ENCODE assay signal across 8 cellular contexts in genomic region chr20:49713779-49714712, GRCh38. TPM values are rescaled to one million over a fixed set of nuclear protein-coding genes. Genes with fewer than 3 reads are reported as not detected.
DNase-seq lines count a peak whose midpoint lies in the region; ATAC-seq and TF ChIP-seq lines count a peak whose summit lies in the region.

A gene with protein sequence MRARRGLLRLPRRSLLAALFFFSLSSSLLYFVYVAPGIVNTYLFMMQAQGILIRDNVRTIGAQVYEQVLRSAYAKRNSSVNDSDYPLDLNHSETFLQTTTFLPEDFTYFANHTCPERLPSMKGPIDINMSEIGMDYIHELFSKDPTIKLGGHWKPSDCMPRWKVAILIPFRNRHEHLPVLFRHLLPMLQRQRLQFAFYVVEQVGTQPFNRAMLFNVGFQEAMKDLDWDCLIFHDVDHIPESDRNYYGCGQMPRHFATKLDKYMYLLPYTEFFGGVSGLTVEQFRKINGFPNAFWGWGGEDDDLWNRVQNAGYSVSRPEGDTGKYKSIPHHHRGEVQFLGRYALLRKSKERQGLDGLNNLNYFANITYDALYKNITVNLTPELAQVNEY (minus strand): TSS chr20:49713878. CDS start chr20:49713690, 188 bp downstream.

- H3K36me3 ChIP-seq in HUES6 (ENCODE audit: control insufficient read depth, insufficient read depth, low read length) (no peaks in the 10 kb centered on the region), Panc1 (ENCODE audit: control insufficient read depth, insufficient read depth, low read length) (peaks cover 7% of the 10 kb centered on the region; the same call in 1 of the 2 replicates), esophagus squamous epithelium (no peaks in the 10 kb centered on the region), muscle layer of colon (ENCODE audit: insufficient read depth, low read length) (no peaks in the 10 kb centered on the region)

- ATAC-seq in GM19467 (IDR thresholded peaks at IDR 0.05; ENCODE audit: unreplicated experiment) = peak; percentile 76
- ATAC-seq in Panc1 = peak; percentile 92
- peak; percentile 86 for ATAC-seq in stimulated activated effector memory CD8-positive, alpha-beta T cell treated with anti-CD3 and anti-CD28 coated beads, Interleukin-12 subunit alpha, Interleukin-12 subunit beta, amount 100 ng/mL, for 72 hours

- 14 to 20% methylated on average over 8 to 14 of the region's 66 CpGs for WGBS in esophagus squamous epithelium, 2 donors

- H3K4me1 Mint-ChIP-seq in stimulated activated effector memory CD8-positive, alpha-beta T cell treated with anti-CD3 and anti-CD28 coated beads, Interleukin-12 subunit alpha, Interleukin-12 subunit beta, amount 100 ng/mL, for 72 hours = peaks cover 54% of the 10 kb centered on the region

- POLR2A ChIA-PET in Panc1 (lab: Charles Lee) = no interaction called here

- intact Hi-C loops in Panc1 (cut with micrococcal nuclease; ENCODE audit: unreplicated experiment) = no loop called here
- intact Hi-C loops in esophagus squamous epithelium (cut with DNase I) = no loop called here

- H3K9me3 Mint-ChIP-seq in stimulated activated effector memory CD8-positive, alpha-beta T cell treated with anti-CD3 and anti-CD28 coated beads, Interleukin-12 subunit alpha, Interleukin-12 subunit beta, amount 100 ng/mL, for 72 hours = no peaks in the 10 kb centered on the region

- H3K4me1 ChIP-seq in HUES6 (ENCODE audit: control insufficient read depth, insufficient read depth, low read length) = peaks cover 14% of the 10 kb centered on the region
- peaks cover 26% of the 10 kb centered on the region for H3K4me1 ChIP-seq in Panc1 (ENCODE audit: control insufficient read depth, insufficient read depth, low read length)
- H3K4me1 ChIP-seq in esophagus squamous epithelium = peaks cover 7 to 62% (median 17%) of the 10 kb centered on the region in 3 donors
- H3K4me1 ChIP-seq in muscle layer of colon (ENCODE audit: insufficient read depth, low read length) = peaks cover 37% of the 10 kb centered on the region

- peak; percentile 91 for DNase-seq in COLO668 (lab: John Stamatoyannopoulos, UW; ENCODE audit: unreplicated experiment)
- peak; percentile 33 for DNase-seq in Panc1 (ENCODE audit: low read depth, low spot score)
- peak; percentile 41 for DNase-seq in activated T-helper 1 cell treated with Interleukin-2 at 50 U/mL for 16 hours (ENCODE audit: low read depth)
- no peak for DNase-seq in esophagus squamous epithelium (lab: John Stamatoyannopoulos, UW)
- DNase-seq in stimulated activated effector memory CD8-positive, alpha-beta T cell treated with anti-CD3 and anti-CD28 coated beads, Interleukin-12 subunit alpha, Interleukin-12 subunit beta, amount 100 ng/mL, for 72 hours (ENCODE audit: low spot score in 2 of 2) = peak; percentile 67 to 87

- H3K27me3 ChIP-seq in HUES6 (ENCODE audit: control insufficient read depth, insufficient read depth, low read length) = no peaks in the 10 kb centered on the region
- H3K27me3 ChIP-seq in Panc1 (ENCODE audit: control insufficient read depth, insufficient read depth, low read length) = no peaks in the 10 kb centered on the region
- H3K27me3 ChIP-seq in esophagus squamous epithelium = no peaks in the 10 kb centered on the region
- no peaks in the 10 kb centered on the region for H3K27me3 ChIP-seq in muscle layer of colon (ENCODE audit: control insufficient read depth in 1 of 2, insufficient read depth in 2 of 2, low read length in 2 of 2)

- no peaks in the 10 kb centered on the region for H3K9me3 ChIP-seq in HUES6 (ENCODE audit: control insufficient read depth, insufficient read depth, low read depth, low read length)
- no peaks in the 10 kb centered on the region for H3K9me3 ChIP-seq in Panc1 (ENCODE audit: control insufficient read depth, insufficient read depth, low read depth, low read length)
- no peaks in the 10 kb centered on the region for H3K9me3 ChIP-seq in esophagus squamous epithelium
- no peaks in the 10 kb centered on the region for H3K9me3 ChIP-seq in muscle layer of colon (ENCODE audit: low read length)

- BruUV-seq in Panc1 (replicated peaks; lab: Mats Ljungman, UMichigan) = no TSS peak

- TF ChIP-seq CTCF in Panc1 (IDR thresholded peaks at IDR 0.05) (no peak), esophagus squamous epithelium (IDR thresholded peaks at IDR 0.05) (no peak)

- peak within 1 kb of the TSS; percentile 90 for H3K9ac ChIP-seq in HUES6 (ENCODE audit: low read length)
- H3K9ac ChIP-seq in muscle layer of colon (ENCODE audit: low read length) = peak within 1 kb of the TSS; percentile 64

- TF ChIP-seq POLR2A in esophagus squamous epithelium (IDR thresholded peaks at IDR 0.05) = no peak

- peak within 1 kb of the TSS; percentile 82 for H3K4me3 ChIP-seq in HUES6 (ENCODE audit: low read depth, low read length)
- H3K4me3 ChIP-seq in Panc1 (ENCODE audit: low read depth in 2 of 2, low read length in 2 of 2) = peak within 1 kb of the TSS; percentile 75 to 79
- peak within 1 kb of the TSS; percentile 66 to 97 (median 96) for H3K4me3 ChIP-seq in esophagus squamous epithelium
- H3K4me3 ChIP-seq in muscle layer of colon (ENCODE audit: low read depth in 1 of 2, low read length in 2 of 2) = peak within 1 kb of the TSS; percentile 84 to 86

- CTCF ChIA-PET in Panc1 (lab: Charles Lee) = no interaction called here

- peaks cover 29% of the 10 kb centered on the region for H3K36me3 Mint-ChIP-seq in stimulated activated effector memory CD8-positive, alpha-beta T cell treated with anti-CD3 and anti-CD28 coated beads, Interleukin-12 subunit alpha, Interleukin-12 subunit beta, amount 100 ng/mL, for 72 hours

- peak within 1 kb of the TSS; percentile 89 for H3K4me3 Mint-ChIP-seq in stimulated activated effector memory CD8-positive, alpha-beta T cell treated with anti-CD3 and anti-CD28 coated beads, Interleukin-12 subunit alpha, Interleukin-12 subunit beta, amount 100 ng/mL, for 72 hours

- in situ Hi-C loops in Panc1 (cut with HindIII; ENCODE audit: low pct_unique_long_range_greater_than_20kb, low sequenced_read_pairs) = no loop called here

- H3K27ac ChIP-seq in HUES6 (ENCODE audit: low read depth, low read length) (peak within 1 kb of the TSS; percentile 59; the same call in 1 of the 2 replicates), Panc1 (ENCODE audit: low read length) (peak within 1 kb of the TSS; percentile 82), esophagus squamous epithelium (peak within 1 kb of the TSS; percentile 93 to 96 (median 96)), muscle layer of colon (ENCODE audit: low read depth, low read length) (peak within 1 kb of the TSS; percentile 80)

- H3K27ac Mint-ChIP-seq in stimulated activated effector memory CD8-positive, alpha-beta T cell treated with anti-CD3 and anti-CD28 coated beads, Interleukin-12 subunit alpha, Interleukin-12 subunit beta, amount 100 ng/mL, for 72 hours = peak within 1 kb of the TSS; percentile 97

RNA-seq across cellular contexts. Expression of the gene that starts here (rescaled TPM):
- total RNA-seq in Panc1 (2021; ENCODE audit: unreplicated experiment) (40.0 TPM), esophagus squamous epithelium (10 to 100 TPM; 24.1 to 34.2 (median 25.7) TPM)
- polyA plus RNA-seq in Panc1 (2012; ENCODE audit: insufficient read length) = 29.8 TPM
